8 cellular contexts compared by ENCODE assay signal in the genomic region with DNA sequence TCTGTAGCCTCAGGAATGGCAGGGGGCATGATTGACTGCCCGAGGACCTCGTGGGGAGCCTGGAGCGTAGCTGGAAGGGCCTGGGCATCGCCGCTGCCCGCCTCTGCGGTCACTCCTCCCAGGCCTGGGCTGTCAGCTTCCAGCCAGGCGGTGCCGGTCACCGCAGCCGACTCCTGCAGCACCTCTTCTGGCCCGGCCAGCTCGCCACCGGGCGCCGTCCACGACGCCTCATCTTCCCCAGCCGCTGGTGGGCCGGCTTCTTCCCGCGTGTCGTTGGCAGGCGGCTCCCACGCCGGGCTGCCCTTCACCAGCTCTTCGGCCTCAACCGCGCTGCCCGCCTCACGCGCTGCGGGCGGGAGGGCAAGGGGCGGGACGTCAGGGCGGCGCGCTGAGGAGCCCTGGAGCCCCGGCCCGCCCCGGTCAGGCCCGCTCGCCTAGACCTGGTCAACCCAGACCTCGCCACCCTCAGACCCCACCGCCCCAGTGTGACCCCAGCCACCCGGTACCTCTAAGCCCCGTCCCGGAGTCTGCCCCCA. TPM values are rescaled to one million over a fixed set of nuclear protein-coding genes. Genes with fewer than 3 reads are reported as not detected.
DNase-seq lines count a peak whose midpoint lies in the region; ATAC-seq and TF ChIP-seq lines count a peak whose summit lies in the region.

No MANE protein-coding gene starts in this region.

- no peaks in the 10 kb centered on the region for H3K9me3 ChIP-seq in ascending aorta

- no peaks in the 10 kb centered on the region for H3K9me3 Mint-ChIP-seq in T-helper 1 cell treated with Interleukin-12 subunit alpha and Interleukin-12 subunit beta and Interleukin-4 antibody, amounts not matched to agents 30 μg/mL and 1 μg/mL, for 36 hours
- H3K9me3 Mint-ChIP-seq in immature natural killer cell: no peaks in the 10 kb centered on the region
- H3K9me3 Mint-ChIP-seq in stimulated activated naive CD8-positive, alpha-beta T cell treated with anti-CD3 and anti-CD28 coated beads, Interleukin-15, amount 100 ng/mL, for 72 hours: no peaks in the 10 kb centered on the region

- H3K4me1 ChIP-seq in ascending aorta: peaks cover 0 to 10% of the 10 kb centered on the region in 2 donors

- H3K27me3 ChIP-seq in ascending aorta: no peaks in the 10 kb centered on the region

- intact Hi-C loops in ascending aorta (cut with DNase I): loop anchor here (2.0 kb wide), 1 partner anchor 35 kb away; no protein-coding TSS in a partner anchor

- H3K27me3 Mint-ChIP-seq in T-helper 1 cell treated with Interleukin-12 subunit alpha and Interleukin-12 subunit beta and Interleukin-4 antibody, amounts not matched to agents 30 μg/mL and 1 μg/mL, for 36 hours (ENCODE audit: low read depth): peaks cover 51% of the 10 kb centered on the region
- peaks cover 3 to 24% (median 13%) of the 10 kb centered on the region in 3 donors for H3K27me3 Mint-ChIP-seq in immature natural killer cell (ENCODE audit: low read depth in 3 of 3)
- peaks cover 74% of the 10 kb centered on the region for H3K27me3 Mint-ChIP-seq in stimulated activated naive CD8-positive, alpha-beta T cell treated with anti-CD3 and anti-CD28 coated beads, Interleukin-15, amount 100 ng/mL, for 72 hours

- H3K36me3 Mint-ChIP-seq in T-helper 1 cell treated with Interleukin-12 subunit alpha and Interleukin-12 subunit beta and Interleukin-4 antibody, amounts not matched to agents 30 μg/mL and 1 μg/mL, for 36 hours (ENCODE audit: low read depth): no peaks in the 10 kb centered on the region
- H3K36me3 Mint-ChIP-seq in immature natural killer cell: no peaks in the 10 kb centered on the region

- no peak overlapping the region for H3K27ac Mint-ChIP-seq in T-helper 1 cell treated with Interleukin-12 subunit alpha and Interleukin-12 subunit beta and Interleukin-4 antibody, amounts not matched to agents 30 μg/mL and 1 μg/mL, for 36 hours
- H3K27ac Mint-ChIP-seq in immature natural killer cell: no peak overlapping the region
- H3K27ac Mint-ChIP-seq in stimulated activated naive CD8-positive, alpha-beta T cell treated with anti-CD3 and anti-CD28 coated beads, Interleukin-15, amount 100 ng/mL, for 72 hours: no peak overlapping the region

- H3K27ac ChIP-seq in ascending aorta: no peak overlapping the region

- peak overlapping the region; percentile 76 to 86 for H3K4me3 ChIP-seq in ascending aorta

- peak; percentile 65 for ATAC-seq in stimulated activated naive CD8-positive, alpha-beta T cell treated with anti-CD3 and anti-CD28 coated beads, Interleukin-15, amount 100 ng/mL, for 72 hours
- ATAC-seq in HG03196 (IDR thresholded peaks at IDR 0.05; ENCODE audit: unreplicated experiment): no peak

- no peak for TF ChIP-seq CTCF in ascending aorta (IDR thresholded peaks at IDR 0.05)

- DNase-seq in T-helper 1 cell (no peak), ascending aorta (ENCODE audit: low spot score in 2 of 2) (peak in 1 of 2 donors; percentile 63), immature natural killer cell (no peak), SKM-1 (lab: John Stamatoyannopoulos, UW; ENCODE audit: unreplicated experiment) (no peak), NCI-H128 (lab: John Stamatoyannopoulos, UW; ENCODE audit: unreplicated experiment) (no peak)
- DNase-seq in stimulated activated naive CD8-positive, alpha-beta T cell treated with anti-CD3 and anti-CD28 coated beads, Interleukin-15, amount 100 ng/mL, for 72 hours: no peak

- H3K36me3 ChIP-seq in ascending aorta: no peaks in the 10 kb centered on the region

- H3K4me1 Mint-ChIP-seq in T-helper 1 cell treated with Interleukin-12 subunit alpha and Interleukin-12 subunit beta and Interleukin-4 antibody, amounts not matched to agents 30 μg/mL and 1 μg/mL, for 36 hours (ENCODE audit: low read depth): no peaks in the 10 kb centered on the region
- peaks cover 1 to 9% of the 10 kb centered on the region in 2 donors for H3K4me1 Mint-ChIP-seq in immature natural killer cell
- H3K4me1 Mint-ChIP-seq in stimulated activated naive CD8-positive, alpha-beta T cell treated with anti-CD3 and anti-CD28 coated beads, Interleukin-15, amount 100 ng/mL, for 72 hours: no peaks in the 10 kb centered on the region

- peak overlapping the region; percentile 40 for H3K4me3 Mint-ChIP-seq in T-helper 1 cell treated with Interleukin-12 subunit alpha and Interleukin-12 subunit beta and Interleukin-4 antibody, amounts not matched to agents 30 μg/mL and 1 μg/mL, for 36 hours
- H3K4me3 Mint-ChIP-seq in immature natural killer cell: peak overlapping the region; percentile 41 to 74 (median 67)
- peak overlapping the region; percentile 71 to 73 for H3K4me3 Mint-ChIP-seq in stimulated activated naive CD8-positive, alpha-beta T cell treated with anti-CD3 and anti-CD28 coated beads, Interleukin-15, amount 100 ng/mL, for 72 hours

RNA-seq across cellular contexts. Expression of a gene that starts 1.0 kb away (rescaled TPM):
- 1.7 TPM for total RNA-seq in ascending aorta
- polyA plus RNA-seq in immature natural killer cell: not detected
